Comparison of ENCODE assay signal across 8 cellular contexts in the genomic region with DNA sequence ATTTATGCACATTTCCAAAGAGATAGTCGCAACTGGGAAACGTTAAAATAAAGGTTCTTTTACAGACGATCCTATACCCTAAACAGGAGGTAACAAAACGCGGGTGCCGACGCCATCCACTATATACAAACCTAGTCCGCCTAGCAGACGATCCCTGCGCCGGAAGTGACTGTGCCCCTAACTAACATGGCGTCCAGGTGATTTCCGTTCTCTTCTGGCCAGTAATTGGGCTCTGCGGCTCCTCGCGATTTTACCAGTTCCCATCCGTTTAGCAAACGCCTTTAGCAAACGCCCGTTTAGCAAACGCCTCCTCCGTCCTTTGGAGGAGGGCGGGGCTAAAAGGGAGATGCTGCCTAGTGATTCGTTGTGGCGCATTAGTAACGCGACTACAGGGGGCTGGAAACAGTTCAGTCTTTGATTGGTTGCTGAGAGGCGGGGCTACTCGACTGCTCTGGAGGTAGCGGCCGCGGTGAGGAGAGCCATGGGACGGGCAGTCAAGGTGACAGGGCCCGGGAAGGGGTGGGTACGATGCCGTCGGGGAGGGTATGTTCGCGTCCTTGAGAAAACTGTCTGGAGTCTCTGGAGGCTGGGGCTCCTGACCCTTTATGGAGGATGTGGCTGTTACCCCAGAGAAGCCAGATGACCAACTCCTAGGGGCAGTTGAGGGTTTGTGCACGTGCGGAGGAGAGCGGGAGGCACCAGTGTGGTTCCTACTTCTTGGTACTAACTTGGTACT. TPM values are rescaled to one million over a fixed set of nuclear protein-coding genes. Genes with fewer than 3 reads are reported as not detected.
A peak's percentile ranks its signal among the peaks of the same experiment; 100 is the strongest.
DNase-seq lines count a peak whose midpoint lies in the region; ATAC-seq and TF ChIP-seq lines count a peak whose summit lies in the region.

A gene (plus strand): TSS at position 405 of the 736 bp plus-strand sequence. CDS start 77 bp downstream, at position 482.

- DNase-seq in GM12865 (ENCODE audit: low read depth) (peak; percentile 99), NCI-H1417 treated with DMSO at 0.1 percent for 48 hours (lab: John Stamatoyannopoulos, UW) (peak; percentile 71), SW480 (ENCODE audit: low spot score) (peak; percentile 100), cardiac muscle cell (ENCODE audit: low read depth in 1 of 2, low spot score in 1 of 2) (peak; percentile 99 to 100), transverse colon (peak; percentile 98)
- peak; percentile 91 for DNase-seq in activated naive CD8-positive, alpha-beta T cell treated with anti-CD3 and anti-CD28 coated beads, Interleukin-2, amount 50 U/mL, for 24 hours

- peak; percentile 81 for TF ChIP-seq POLR2A in transverse colon (IDR thresholded peaks at IDR 0.05)

- H3K27me3 Mint-ChIP-seq in activated naive CD8-positive, alpha-beta T cell treated with anti-CD3 and anti-CD28 coated beads, Interleukin-2, amount 50 U/mL, for 24 hours, result no peaks in the 10 kb centered on the region

- peaks cover 36% of the 10 kb centered on the region for H3K4me1 Mint-ChIP-seq in activated naive CD8-positive, alpha-beta T cell treated with anti-CD3 and anti-CD28 coated beads, Interleukin-2, amount 50 U/mL, for 24 hours

- H3K27me3 ChIP-seq in cardiac muscle cell (no peaks in the 10 kb centered on the region), parathyroid adenoma (ENCODE audit: control insufficient read depth, insufficient read depth, low read length) (no peaks in the 10 kb centered on the region), transverse colon (no peaks in the 10 kb centered on the region)

- no peaks in the 10 kb centered on the region for H3K36me3 ChIP-seq in cardiac muscle cell
- H3K36me3 ChIP-seq in parathyroid adenoma (ENCODE audit: control insufficient read depth, insufficient read depth, low read length), result no peaks in the 10 kb centered on the region
- H3K36me3 ChIP-seq in transverse colon, result no peaks in the 10 kb centered on the region

- peak within 1 kb of the TSS; percentile 94 for H3K27ac Mint-ChIP-seq in activated naive CD8-positive, alpha-beta T cell treated with anti-CD3 and anti-CD28 coated beads, Interleukin-2, amount 50 U/mL, for 24 hours

- H3K9me3 Mint-ChIP-seq in activated naive CD8-positive, alpha-beta T cell treated with anti-CD3 and anti-CD28 coated beads, Interleukin-2, amount 50 U/mL, for 24 hours, result no peaks in the 10 kb centered on the region

- H3K4me3 Mint-ChIP-seq in activated naive CD8-positive, alpha-beta T cell treated with anti-CD3 and anti-CD28 coated beads, Interleukin-2, amount 50 U/mL, for 24 hours, result peak within 1 kb of the TSS; percentile 99

- H3K4me3 ChIP-seq in GM12865 (ENCODE audit: low read depth, low read length) (peak within 1 kb of the TSS; percentile 80), cardiac muscle cell (peak within 1 kb of the TSS; percentile 56), parathyroid adenoma (ENCODE audit: low read depth, low read length) (peak within 1 kb of the TSS; percentile 92), transverse colon (peak within 1 kb of the TSS; percentile 40 to 77 (median 46))

- TF ChIP-seq CTCF in GM12865 (IDR thresholded peaks at IDR 0.05; ENCODE audit: insufficient read depth, low read depth, low read length, missing control alignments), result no peak
- TF ChIP-seq CTCF in cardiac muscle cell (IDR thresholded peaks at IDR 0.05; ENCODE audit: low read depth, low read length), result peak; percentile 11
- peak; percentile 6 for TF ChIP-seq CTCF in parathyroid adenoma (IDR thresholded peaks at IDR 0.05)
- TF ChIP-seq CTCF in transverse colon (IDR thresholded peaks at IDR 0.05), result peak in 3 of 5 experiments; percentile 9 to 33 (median 31)

- intact Hi-C loops in transverse colon (cut with DNase I; ENCODE audit: low total_unique reads), result no loop called here

- H3K4me1 ChIP-seq in cardiac muscle cell (ENCODE audit: low read depth) (peaks cover 1% of the 10 kb centered on the region), parathyroid adenoma (peaks cover 4% of the 10 kb centered on the region), transverse colon (peaks cover 9 to 27% (median 16%) of the 10 kb centered on the region in 4 donors)

- 2% methylated on average over 42 of the region's 42 CpGs; no CpG with 5 or more reads in 1 of the 2 donors for WGBS in transverse colon (ENCODE audit: low coverage in 1 of 2), 2 donors

- H3K79me2 ChIP-seq in parathyroid adenoma, result peaks cover 10% of the 10 kb centered on the region

- H3K4me2 ChIP-seq in parathyroid adenoma (ENCODE audit: low read length), result peak within 1 kb of the TSS; percentile 84

- H3K9me3 ChIP-seq in cardiac muscle cell (ENCODE audit: low read depth), result no peaks in the 10 kb centered on the region
- no peaks in the 10 kb centered on the region for H3K9me3 ChIP-seq in parathyroid adenoma (ENCODE audit: control insufficient read depth, low read length)
- H3K9me3 ChIP-seq in transverse colon, result no peaks in the 10 kb centered on the region

- peak; percentile 97 for ATAC-seq in HG02763 (IDR thresholded peaks at IDR 0.05; ENCODE audit: unreplicated experiment)
- peak; percentile 98 for ATAC-seq in activated naive CD8-positive, alpha-beta T cell treated with anti-CD3 and anti-CD28 coated beads, Interleukin-2, amount 50 U/mL, for 24 hours

- H3K27ac ChIP-seq in cardiac muscle cell, result peak within 1 kb of the TSS; percentile 76
- peak within 1 kb of the TSS; percentile 60 for H3K27ac ChIP-seq in parathyroid adenoma
- peak within 1 kb of the TSS; percentile 82 to 89 (median 86) for H3K27ac ChIP-seq in transverse colon

- no peak within 1 kb of the TSS for H3K9ac ChIP-seq in parathyroid adenoma

- in situ Hi-C loops in transverse colon (cut with MboI; ENCODE audit: low pct_ligation_motif_present in 1 of 4, low pct_unique_long_range_greater_than_20kb in 1 of 4, low sequenced_read_pairs in 3 of 4), result loop anchor here in 2 of 4 donors (25.0 kb wide), 2 partner anchors 217 to 242 kb away; no protein-coding TSS in a partner anchor

- no peak for TF ChIP-seq EP300 in transverse colon (IDR thresholded peaks at IDR 0.05; ENCODE audit: low read depth)

- H3K36me3 Mint-ChIP-seq in activated naive CD8-positive, alpha-beta T cell treated with anti-CD3 and anti-CD28 coated beads, Interleukin-2, amount 50 U/mL, for 24 hours (ENCODE audit: low read depth), result peaks cover 14% of the 10 kb centered on the region

- H2AFZ ChIP-seq in parathyroid adenoma, result peak within 1 kb of the TSS; percentile 87

RNA-seq across cellular contexts. Expression of the gene that starts here (rescaled TPM):
- 6.5 and 7.1 TPM in 2 replicates for total RNA-seq in cardiac muscle cell
- 25.5 and 31.3 TPM in 2 replicates for polyA plus RNA-seq in cardiac muscle cell
- total RNA-seq in transverse colon, result 10 to 100 TPM in 3 of 4 donors, 1 to 10 TPM in 1; 2.0 to 14.6 (median 12.3) TPM

Comparison
In these comparisons a context has a peak if more than half of its experiments do, and no peak if none do; other contexts are left out.
1. Peak in every context shown above with its lines: DNase-seq, ATAC-seq, H3K4me3 ChIP-seq and H3K27ac ChIP-seq.